Comparison of ENCODE assay signal across 8 cellular contexts in genomic region chr3:38131621-38132369, GRCh38.
DNase-seq lines count a peak whose midpoint lies in the region; ATAC-seq and TF ChIP-seq lines count a peak whose summit lies in the region.

No MANE protein-coding gene starts in this region.

- no peak for ATAC-seq in HG03039 (IDR thresholded peaks at IDR 0.05; ENCODE audit: unreplicated experiment)

- H3K4me3 ChIP-seq in GM12864 (ENCODE audit: low read depth, low read length) (no peak overlapping the region), fibroblast of pulmonary artery (replicated peaks; ENCODE audit: low read depth, low read length) (no peak overlapping the region)

- peak; percentile 60 for TF ChIP-seq CTCF in GM12864 (IDR thresholded peaks at IDR 0.05; ENCODE audit: low read depth, low read length, missing control alignments)
- peak; percentile 71 for TF ChIP-seq CTCF in fibroblast of pulmonary artery (IDR thresholded peaks at IDR 0.05; ENCODE audit: low read length, missing control alignments)

- DNase-seq in 8988T (peak; percentile 71), GM12864 (ENCODE audit: low read depth) (no peak), SKM-1 treated with dmso at 0.1 percent for 144 hours (lab: John Stamatoyannopoulos, UW; ENCODE audit: unreplicated experiment) (peak; percentile 59), fibroblast of pulmonary artery (ENCODE audit: low read depth) (peak; percentile 60), HPDE6-E6E7 (ENCODE audit: extremely low spot score) (no peak), NCI-H146 (lab: John Stamatoyannopoulos, UW) (no peak), GM19238 (ENCODE audit: insufficient read length, low spot score) (no peak)

Comparison
In these comparisons a context has a peak if more than half of its experiments do, and no peak if none do; other contexts are left out.
1. DNase-seq: peak in 8988T (single experiment), SKM-1 treated with dmso at 0.1 percent for 144 hours (single experiment) and fibroblast of pulmonary artery (single experiment); none in GM12864 (single experiment), HPDE6-E6E7 (single experiment), NCI-H146 (single experiment) and GM19238 (single experiment).